10 cellular contexts compared by ENCODE assay signal in genomic region chr11:123590296-123590912, GRCh38.
DNase-seq lines count a peak whose midpoint lies in the region; ATAC-seq and TF ChIP-seq lines count a peak whose summit lies in the region.
"Had no signal": no experiment of that assay in that cellular context is flagged by ENCODE, and none has a peak within 500 bp of the region (broad histone marks: within the 10 kb centered on the region; RNA-seq: fewer than 3 reads in every experiment).

No MANE protein-coding gene starts in this region.

- peaks cover 21% of the 10 kb centered on the region for H3K4me1 Mint-ChIP-seq in GM23338

- H3K4me3 ChIP-seq in mesenchymal stem cell (ENCODE audit: insufficient read depth in 1 of 2, low read depth in 1 of 2, low read length in 2 of 2) (peak overlapping the region in 1 of 2 experiments; percentile 12), GM23338 (no peak overlapping the region)
- H3K4me3 ChIP-seq: ascending aorta had no signal

- no peak overlapping the region for H3K14ac ChIP-seq in mesenchymal stem cell (ENCODE audit: low read length in 2 of 2)

- no peak overlapping the region for H2BK12ac ChIP-seq in mesenchymal stem cell (ENCODE audit: low read length in 2 of 2)

- no peaks in the 10 kb centered on the region for H3K79me1 ChIP-seq in mesenchymal stem cell (replicated peaks; ENCODE audit: low read length, poor library complexity, severe bottlenecking)

- H3K9me2 ChIP-seq in GM23338 (ENCODE audit: insufficient read depth) = no peaks in the 10 kb centered on the region; the same call in 1 of the 2 replicates

- H2AFZ ChIP-seq in mesenchymal stem cell (ENCODE audit: low read depth, low read length) (no peak overlapping the region), GM23338 (no peak overlapping the region)

- H3K4me1 ChIP-seq in mesenchymal stem cell (ENCODE audit: control insufficient read depth, insufficient read depth, low read depth, low read length) (peaks cover 25% of the 10 kb centered on the region), GM23338 (ENCODE audit: insufficient read depth) (no peaks in the 10 kb centered on the region; the same call in 1 of the 2 replicates)
- H3K4me1 ChIP-seq: ascending aorta had no signal

- no peaks in the 10 kb centered on the region for H3K79me2 ChIP-seq in GM23338 (replicated peaks; ENCODE audit: insufficient read depth)

- no peak overlapping the region for H2BK15ac ChIP-seq in mesenchymal stem cell (ENCODE audit: low read depth, poor library complexity, severe bottlenecking)

- no peak overlapping the region for H4K8ac ChIP-seq in mesenchymal stem cell (ENCODE audit: low read length)

- H2BK5ac ChIP-seq in mesenchymal stem cell (ENCODE audit: low read depth, low read length, poor library complexity, severe bottlenecking) = no peak overlapping the region

- H3K9ac ChIP-seq in mesenchymal stem cell (ENCODE audit: low read length) = peak overlapping the region; percentile 33

- H3K36me3 ChIP-seq in mesenchymal stem cell (ENCODE audit: control insufficient read depth in 1 of 2, insufficient read depth in 2 of 2, low read depth in 1 of 2, low read length in 2 of 2) = peaks cover 6 to 19% of the 10 kb centered on the region in 2 experiments
- no peaks in the 10 kb centered on the region for H3K36me3 ChIP-seq in GM23338 (ENCODE audit: insufficient read depth)
- H3K36me3 ChIP-seq: ascending aorta had no signal

- no peak for ATAC-seq in GM21717 (IDR thresholded peaks at IDR 0.05; ENCODE audit: unreplicated experiment)
- no peak for ATAC-seq in GM23338
- ATAC-seq in HG03565 (IDR thresholded peaks at IDR 0.05; ENCODE audit: unreplicated experiment) = no peak
- ATAC-seq: WTC11 had no signal

- DNase-seq in AG09319 (ENCODE audit: extremely low read depth, low read depth) (peak; percentile 61), LHCN-M2 (ENCODE audit: low read depth) (peak; percentile 85), dermis blood vessel endothelial cell (peak; percentile 89), mesenchymal stem cell (peak; percentile 11), erythroblast (lab: John Stamatoyannopoulos, UW) (no peak), GM23338 (ENCODE audit: low spot score) (no peak)

- H3K9me3 Mint-ChIP-seq in GM23338 = no peaks in the 10 kb centered on the region
- H3K9me3 Mint-ChIP-seq: WTC11 had no signal

- H2AK5ac ChIP-seq in mesenchymal stem cell (ENCODE audit: low read length, severe bottlenecking) = no peak overlapping the region

- no peak overlapping the region for H3K4me3 Mint-ChIP-seq in GM23338
- H3K4me3 Mint-ChIP-seq: WTC11 had no signal

- H4K91ac ChIP-seq in mesenchymal stem cell (ENCODE audit: low read length) = no peak overlapping the region

- TF ChIP-seq CTCF in AG09319 (IDR thresholded peaks at IDR 0.05; ENCODE audit: low read depth, low read length) (no peak), GM23338 (conservative IDR thresholded peaks at IDR 0.05; ENCODE audit: low read depth in 2 of 2) (no peak)

- 0 out of 3 replicates have a peak, but pooled peaks cover 8% of the 10 kb centered on the region for H3K36me3 Mint-ChIP-seq in GM23338 (ENCODE audit: low read depth)
- H3K36me3 Mint-ChIP-seq: WTC11 had no signal

- 80% methylated on average over 10 of the region's 11 CpGs for WGBS in mesenchymal stem cell

- no peak overlapping the region for H3K18ac ChIP-seq in mesenchymal stem cell (ENCODE audit: low read depth in 1 of 2, low read length in 2 of 2)

- no peak overlapping the region for H2BK120ac ChIP-seq in mesenchymal stem cell (ENCODE audit: low read depth, low read length)

- no peaks in the 10 kb centered on the region for H3K27me3 Mint-ChIP-seq in GM23338 (ENCODE audit: insufficient read depth, low read depth, poor library complexity)

- H3K27ac Mint-ChIP-seq in GM23338 = no peak overlapping the region

- H3K27ac ChIP-seq in mesenchymal stem cell (ENCODE audit: low read length, poor library complexity, severe bottlenecking) (no peak overlapping the region), GM23338 (ENCODE audit: low read depth) (no peak overlapping the region)
- H3K27ac ChIP-seq: ascending aorta had no signal

- no peaks in the 10 kb centered on the region for H3K27me3 ChIP-seq in mesenchymal stem cell (ENCODE audit: control insufficient read depth in 1 of 2, insufficient read depth in 1 of 2, low read length in 2 of 2)
- no peaks in the 10 kb centered on the region for H3K27me3 ChIP-seq in GM23338 (ENCODE audit: insufficient read depth)
- H3K27me3 ChIP-seq: ascending aorta had no signal

- TF ChIP-seq POLR2A in erythroblast (IDR thresholded peaks at IDR 0.05; ENCODE audit: low read length) = no peak

- H3K23ac ChIP-seq in mesenchymal stem cell (ENCODE audit: low read length in 2 of 2) = no peak overlapping the region

- no peak overlapping the region for H3K4ac ChIP-seq in mesenchymal stem cell (ENCODE audit: low read depth in 1 of 2, low read length in 2 of 2)

- H3K4me2 ChIP-seq in mesenchymal stem cell (ENCODE audit: low read length, poor library complexity, severe bottlenecking) (no peak overlapping the region), GM23338 (no peak overlapping the region)

- H3F3A ChIP-seq in GM23338 (replicated peaks; ENCODE audit: low read depth) = no peaks in the 10 kb centered on the region

- H4K20me1 ChIP-seq in GM23338 (replicated peaks; ENCODE audit: insufficient read depth) = no peaks in the 10 kb centered on the region; the same call in 1 of the 2 replicates

- no peaks in the 10 kb centered on the region for H3K9me3 ChIP-seq in mesenchymal stem cell (ENCODE audit: control insufficient read depth, low read length)
- H3K9me3 ChIP-seq: ascending aorta had no signal

TF ChIP-seq in GM23338, 12 proteins besides CTCF, POLR2A, EP300 and RAD21:
- no peak for TF ChIP-seq CREB1 (CRISPR knock-in tag; IDR thresholded peaks at IDR 0.05; ENCODE audit: low read depth)

Comparison
In these comparisons a context has a peak if more than half of its experiments do, and no peak if none do; other contexts are left out.
1. DNase-seq: peak in AG09319 (single experiment), LHCN-M2 (single experiment), dermis blood vessel endothelial cell (single experiment) and mesenchymal stem cell (single experiment); none in erythroblast (0 of 2) and GM23338 (single experiment).